In genomic region chr1:201795066-201795465, GRCh38 we compare ENCODE assay signal across 11 cellular contexts. TPM values are rescaled to one million over a fixed set of nuclear protein-coding genes. Genes with fewer than 3 reads are reported as not detected.
DNase-seq lines count a peak whose midpoint lies in the region; ATAC-seq and TF ChIP-seq lines count a peak whose summit lies in the region.
"Had no signal": no experiment of that assay in that cellular context is flagged by ENCODE, and none has a peak within 500 bp of the region (broad histone marks: within the 10 kb centered on the region; RNA-seq: fewer than 3 reads in every experiment).

No MANE protein-coding gene starts in this region.

- H3K4me3 ChIP-seq in AG10803 (ENCODE audit: low read length) (no peak overlapping the region), HCT116 (replicated peaks in 1 of 2; ENCODE audit: low read depth in 1 of 2, low read length in 2 of 2) (no peak overlapping the region), gastrocnemius medialis (no peak overlapping the region), lower leg skin (ENCODE audit: low read depth, poor library complexity, severe bottlenecking) (no peak overlapping the region)

- H3K4me1 ChIP-seq in HCT116 (ENCODE audit: control insufficient read depth in 1 of 2, insufficient read depth in 2 of 2, low read length in 2 of 2) (no peaks in the 10 kb centered on the region), gastrocnemius medialis (peaks cover 28 to 29% of the 10 kb centered on the region in 2 donors)

- no peaks in the 10 kb centered on the region for H3K9me2 ChIP-seq in HCT116 (ENCODE audit: insufficient read depth)

- no TSS peak for BruUV-seq in HCT116 (replicated peaks; lab: Mats Ljungman, UMichigan)

- H3K4me1 Mint-ChIP-seq in activated naive CD8-positive, alpha-beta T cell treated with anti-CD3 and anti-CD28 coated beads, Interleukin-2, amount 50 U/mL, for 24 hours = peaks cover 3% of the 10 kb centered on the region
- H3K4me1 Mint-ChIP-seq: immature natural killer cell had no signal

- no peaks in the 10 kb centered on the region for H3K36me3 Mint-ChIP-seq in activated naive CD8-positive, alpha-beta T cell treated with anti-CD3 and anti-CD28 coated beads, Interleukin-2, amount 50 U/mL, for 24 hours (ENCODE audit: low read depth)
- H3K36me3 Mint-ChIP-seq: immature natural killer cell had no signal

- no peaks in the 10 kb centered on the region for H4K20me1 ChIP-seq in HCT116 (ENCODE audit: insufficient read depth)

- H3K36me3 ChIP-seq in HCT116 (ENCODE audit: control insufficient read depth in 1 of 2, insufficient read depth in 2 of 2, low read length in 2 of 2) = peaks cover 0 to 6% of the 10 kb centered on the region in 2 experiments; a peak in 1 of 4 replicates
- no peaks in the 10 kb centered on the region for H3K36me3 ChIP-seq in gastrocnemius medialis

- TF ChIP-seq CTCF in AG10803 (conservative IDR thresholded peaks at IDR 0.05; ENCODE audit: low read length) = peak; percentile 49
- peak; percentile 34 to 61 (median 43); a peak in 5 of 6 replicates for TF ChIP-seq CTCF in HCT116 (IDR thresholded peaks at IDR 0.05 in 2 of 3, conservative IDR thresholded peaks at IDR 0.05 in 1 of 3; ENCODE audit: borderline replicate concordance in 1 of 3, insufficient read depth in 1 of 3, low read depth in 2 of 3, low read length in 2 of 3)
- TF ChIP-seq CTCF in RWPE1 (conservative IDR thresholded peaks at IDR 0.05; ENCODE audit: low read depth) = 0 out of 2 replicates have a peak, but pooled peaks have one; percentile 19
- peak in 1 of 5 experiments; percentile 25 for TF ChIP-seq CTCF in gastrocnemius medialis (IDR thresholded peaks at IDR 0.05 in 4 of 5, conservative IDR thresholded peaks at IDR 0.05 in 1 of 5)
- no peak for TF ChIP-seq CTCF in lower leg skin (IDR thresholded peaks at IDR 0.05)

- intact Hi-C loops in HCT116 (cut with micrococcal nuclease) = no loop called here
- intact Hi-C loops in gastrocnemius medialis (cut with DNase I; ENCODE audit: low total_unique reads) = no loop called here
- intact Hi-C loops in lower leg skin (cut with DNase I; ENCODE audit: low total_unique reads) = loop anchor here (10.0 kb wide), 1 partner anchor 240 kb away; no protein-coding TSS in a partner anchor

- no peaks in the 10 kb centered on the region for H3K9me3 Mint-ChIP-seq in activated naive CD8-positive, alpha-beta T cell treated with anti-CD3 and anti-CD28 coated beads, Interleukin-2, amount 50 U/mL, for 24 hours
- H3K9me3 Mint-ChIP-seq: activated T-cell treated with anti-CD3 and anti-CD28 coated beads, Interleukin-2, amount 50 U/mL, for 72 hours; immature natural killer cell had no signal

- H3K9me3 ChIP-seq in HCT116 (ENCODE audit: control insufficient read depth in 1 of 2, insufficient read depth in 1 of 2, low read depth in 1 of 2, low read length in 2 of 2) = no peaks in the 10 kb centered on the region
- H3K9me3 ChIP-seq in gastrocnemius medialis = no peaks in the 10 kb centered on the region

- POLR2A ChIA-PET in HCT116 (lab: Charles Lee) (interaction anchor here (1.2 kb wide), 1 partner anchor 92 kb away, joined by 3 read pairs; no protein-coding TSS in a partner anchor), RWPE1 (lab: Yijun Ruan, JAX; ENCODE audit: low non-redundant PET) (no interaction called here)

- RAD21 ChIA-PET in HCT116 (lab: Charles Lee; ENCODE audit: low non-redundant PET in 1 of 2, low total read pairs in 2 of 2, uncharacterized antibody in 2 of 2, unreplicated experiment in 2 of 2) = interaction anchor here (1.2 to 1.7 kb wide), 2 partner anchors 85 kb away, joined by 6 to 12 read pairs; no protein-coding TSS in a partner anchor

- H2AFZ ChIP-seq in HCT116 (ENCODE audit: low read depth, low read length, poor library complexity, severe bottlenecking) = no peak overlapping the region

- H3K79me2 ChIP-seq in HCT116 (ENCODE audit: insufficient read depth, low read length) = no peaks in the 10 kb centered on the region

- CTCF ChIA-PET in HCT116 (lab: Charles Lee) = interaction anchor here (0.6 to 10.1 kb wide), 13 partner anchors 11 to 315 kb away, joined by 3 to 297 read pairs (median 4); no protein-coding TSS in a partner anchor
- CTCF ChIA-PET in RWPE1 (lab: Yijun Ruan, JAX) = interaction anchor here (0.5 to 9.9 kb wide), 12 partner anchors 19 to 1741 kb away, joined by 3 to 351 read pairs (median 3); no protein-coding TSS in a partner anchor

- 70 to 75% methylated on average over 3 of the region's 3 CpGs for WGBS in lower leg skin, 2 donors

- peak; percentile 51; the same call in 1 of the 2 replicates for ATAC-seq in HCT116
- no peak for ATAC-seq in gastrocnemius medialis
- no peak for ATAC-seq in activated naive CD8-positive, alpha-beta T cell treated with anti-CD3 and anti-CD28 coated beads, Interleukin-2, amount 50 U/mL, for 24 hours
- ATAC-seq: activated T-cell treated with anti-CD3 and anti-CD28 coated beads, Interleukin-2, amount 50 U/mL, for 72 hours had no signal

- peak; percentile 48 for DNase-seq in AG10803 (ENCODE audit: low read depth)
- peak; percentile 13 for DNase-seq in HCT116 (ENCODE audit: low read depth, low spot score)
- peak; percentile 39 for DNase-seq in RWPE1 (ENCODE audit: low spot score)
- peak; percentile 52 for DNase-seq in iPS-NIHi7 (ENCODE audit: extremely low spot score)
- DNase-seq in stimulated activated CD4-positive, alpha-beta T cell treated with anti-CD3 and anti-CD28 coated beads, Interleukin-1b, Interleukin-23, amount 100 ng/mL, for 48 hours = no peak
- DNase-seq in gastrocnemius medialis = no peak
- DNase-seq in lower leg skin (ENCODE audit: low spot score in 2 of 2) = no peak
- no peak for DNase-seq in activated naive CD8-positive, alpha-beta T cell treated with anti-CD3 and anti-CD28 coated beads, Interleukin-2, amount 50 U/mL, for 24 hours
- DNase-seq: activated T-cell treated with anti-CD3 and anti-CD28 coated beads, Interleukin-2, amount 50 U/mL, for 72 hours; immature natural killer cell; NCI-H1105 had no signal

- no peak for TF ChIP-seq POLR2A in HCT116 (IDR thresholded peaks at IDR 0.05; ENCODE audit: borderline replicate concordance, extremely low read depth, insufficient read depth, insufficient read length)
- no peak for TF ChIP-seq POLR2A in gastrocnemius medialis (IDR thresholded peaks at IDR 0.05)
- no peak for TF ChIP-seq POLR2A in lower leg skin (IDR thresholded peaks at IDR 0.05)

- no peaks in the 10 kb centered on the region for H3K27me3 Mint-ChIP-seq in activated naive CD8-positive, alpha-beta T cell treated with anti-CD3 and anti-CD28 coated beads, Interleukin-2, amount 50 U/mL, for 24 hours

- no peak overlapping the region for H3K27ac ChIP-seq in HCT116 (ENCODE audit: low read depth, low read length)
- no peak overlapping the region for H3K27ac ChIP-seq in RWPE1
- no peak overlapping the region for H3K27ac ChIP-seq in gastrocnemius medialis

- H3K4me3 Mint-ChIP-seq in activated naive CD8-positive, alpha-beta T cell treated with anti-CD3 and anti-CD28 coated beads, Interleukin-2, amount 50 U/mL, for 24 hours = no peak overlapping the region
- H3K4me3 Mint-ChIP-seq: activated T-cell treated with anti-CD3 and anti-CD28 coated beads, Interleukin-2, amount 50 U/mL, for 72 hours; immature natural killer cell had no signal

- H3K27ac Mint-ChIP-seq in activated naive CD8-positive, alpha-beta T cell treated with anti-CD3 and anti-CD28 coated beads, Interleukin-2, amount 50 U/mL, for 24 hours = no peak overlapping the region
- H3K27ac Mint-ChIP-seq: activated T-cell treated with anti-CD3 and anti-CD28 coated beads, Interleukin-2, amount 50 U/mL, for 72 hours; immature natural killer cell had no signal

- TF ChIP-seq RAD21 in HCT116 (IDR thresholded peaks at IDR 0.05; ENCODE audit: low read depth) = peak; percentile 63

- in situ Hi-C loops in gastrocnemius medialis (cut with MboI; ENCODE audit: low sequenced_read_pairs in 4 of 4) = loop anchor here in 1 of 4 donors (10.0 kb wide), 1 partner anchor 230 kb away; no protein-coding TSS in a partner anchor

- H3K27me3 ChIP-seq in HCT116 (ENCODE audit: insufficient read depth, low read length) (no peaks in the 10 kb centered on the region), gastrocnemius medialis (no peaks in the 10 kb centered on the region)

- H3K9ac ChIP-seq in HCT116 (ENCODE audit: low read length) = no peak overlapping the region

- no peak overlapping the region for H3K4me2 ChIP-seq in HCT116 (ENCODE audit: low read length)

TF ChIP-seq in HCT116, 20 proteins besides CTCF, POLR2A, EP300 and RAD21 (continues in another document):
- TF ChIP-seq CEBPB (IDR thresholded peaks at IDR 0.05; ENCODE audit: low read depth) (no peak), ATF3 (IDR thresholded peaks at IDR 0.05) (no peak), ZFX (IDR thresholded peaks at IDR 0.05) (no peak), EZH2phosphoT487 (IDR thresholded peaks at IDR 0.05; ENCODE audit: borderline replicate concordance) (no peak), EZH2 (IDR thresholded peaks at IDR 0.05) (no peak), EGR1 (IDR thresholded peaks at IDR 0.05; ENCODE audit: low read depth) (no peak), SRF (IDR thresholded peaks at IDR 0.05; ENCODE audit: low read depth) (no peak), TCF7L2 (IDR thresholded peaks at IDR 0.05; ENCODE audit: borderline replicate concordance, extremely low read depth, insufficient read depth, insufficient read length) (no peak), YY1 (IDR thresholded peaks at IDR 0.05; ENCODE audit: extremely low read depth, insufficient replicate concordance, low read depth, low read length) (no peak), ZNF274 (IDR thresholded peaks at IDR 0.05; ENCODE audit: low read depth, low read length) (no peak)
- TF ChIP-seq, protein P1, sequence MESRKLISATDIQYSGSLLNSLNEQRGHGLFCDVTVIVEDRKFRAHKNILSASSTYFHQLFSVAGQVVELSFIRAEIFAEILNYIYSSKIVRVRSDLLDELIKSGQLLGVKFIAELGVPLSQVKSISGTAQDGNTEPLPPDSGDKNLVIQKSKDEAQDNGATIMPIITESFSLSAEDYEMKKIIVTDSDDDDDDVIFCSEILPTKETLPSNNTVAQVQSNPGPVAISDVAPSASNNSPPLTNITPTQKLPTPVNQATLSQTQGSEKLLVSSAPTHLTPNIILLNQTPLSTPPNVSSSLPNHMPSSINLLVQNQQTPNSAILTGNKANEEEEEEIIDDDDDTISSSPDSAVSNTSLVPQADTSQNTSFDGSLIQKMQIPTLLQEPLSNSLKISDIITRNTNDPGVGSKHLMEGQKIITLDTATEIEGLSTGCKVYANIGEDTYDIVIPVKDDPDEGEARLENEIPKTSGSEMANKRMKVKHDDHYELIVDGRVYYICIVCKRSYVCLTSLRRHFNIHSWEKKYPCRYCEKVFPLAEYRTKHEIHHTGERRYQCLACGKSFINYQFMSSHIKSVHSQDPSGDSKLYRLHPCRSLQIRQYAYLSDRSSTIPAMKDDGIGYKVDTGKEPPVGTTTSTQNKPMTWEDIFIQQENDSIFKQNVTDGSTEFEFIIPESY (IDR thresholded peaks at IDR 0.05; ENCODE audit: extremely low read depth, insufficient replicate concordance, low read length) = no peak

RNA-seq across cellular contexts. Expression of gene IPO9, which starts 33.9 kb away (rescaled TPM):
- total RNA-seq in HCT116 (2021; ENCODE audit: unreplicated experiment) = 80.6 TPM
- polyA plus RNA-seq in HCT116 (2012) = 34.4 and 44.0 TPM in 2 replicates
- total RNA-seq in gastrocnemius medialis = 10 to 100 TPM in 2 of 4 donors, 1 to 10 TPM in 2; 7.2 to 16.3 (median 10.3) TPM
- 10 to 100 TPM; 12.1 to 16.3 (median 15.4) TPM for total RNA-seq in lower leg skin

Comparison
In these comparisons a context has a peak if more than half of its experiments do, and no peak if none do; other contexts are left out.
1. DNase-seq: peak in AG10803 (single experiment), HCT116 (single experiment), RWPE1 (single experiment) and iPS-NIHi7 (single experiment); none in stimulated activated CD4-positive, alpha-beta T cell treated with anti-CD3 and anti-CD28 coated beads, Interleukin-1b, Interleukin-23, amount 100 ng/mL, for 48 hours (single experiment), gastrocnemius medialis (0 of 2), lower leg skin (0 of 2) and activated naive CD8-positive, alpha-beta T cell treated with anti-CD3 and anti-CD28 coated beads, Interleukin-2, amount 50 U/mL, for 24 hours (single experiment).
2. CTCF ChIP-seq: peak in AG10803 (single experiment), HCT116 (3 of 3) and RWPE1 (single experiment); none in lower leg skin (0 of 3).